ENCODE assay signal across 24 cellular contexts in genomic region chr1:210218047-210218446, GRCh38. TPM values are rescaled to one million over a fixed set of nuclear protein-coding genes. Genes with fewer than 3 reads are reported as not detected.
A peak's percentile ranks its signal among the peaks of the same experiment; 100 is the strongest.
DNase-seq lines count a peak whose midpoint lies in the region; ATAC-seq and TF ChIP-seq lines count a peak whose summit lies in the region.
"Had no signal": no experiment of that assay in that cellular context is flagged by ENCODE, and none has a peak within 500 bp of the region (broad histone marks: within the 10 kb centered on the region; RNA-seq: fewer than 3 reads in every experiment).

No MANE protein-coding gene starts in this region.

- peak; percentile 57 for DNase-seq in IMR-90
- DNase-seq in adipocyte (ENCODE audit: low read depth) = peak; percentile 45
- DNase-seq in fibroblast of peridontal ligament (ENCODE audit: extremely low read depth) = peak; percentile 29
- DNase-seq in MCF 10A (ENCODE audit: unreplicated experiment) = no peak
- DNase-seq in cardiac septum (ENCODE audit: low spot score) = no peak
- DNase-seq in PC-9 = no peak
- no peak for DNase-seq in uterus
- DNase-seq: 8988T; ACHN; BE2C; C1 segment of cervical spinal cord; CD4-positive, alpha-beta memory T cell; CD4-positive, CD25-positive, alpha-beta regulatory T cell; CD8-positive, alpha-beta memory T cell; COR-L47; DMS 273 treated with DMSO at 0.1 percent for 48 hours; DMS153; DMS53; DMS79; DND-41; EL; GF-D8 had no signal

- peaks cover 6% of the 10 kb centered on the region for H3K4me1 Mint-ChIP-seq in MCF 10A (ENCODE audit: insufficient read depth, unreplicated experiment)
- H3K4me1 Mint-ChIP-seq: CD14-positive monocyte; CD4-positive, alpha-beta memory T cell; CD4-positive, CD25-positive, alpha-beta regulatory T cell; CD8-positive, alpha-beta memory T cell had no signal

- H3K14ac ChIP-seq in IMR-90 (replicated peaks; ENCODE audit: low read depth, low read length) = no peak overlapping the region

- dilution Hi-C loops in IMR-90 (cut with HindIII; ENCODE audit: low sequenced_read_pairs, unreplicated experiment) = no loop called here

- H2BK20ac ChIP-seq in IMR-90 (ENCODE audit: low read depth, low read length) = no peak overlapping the region

- no peaks in the 10 kb centered on the region for H3K9me1 ChIP-seq in IMR-90 (ENCODE audit: insufficient read depth, low read length)

- POLR2A ChIA-PET in IMR-90 (lab: Charles Lee; ENCODE audit: unreplicated experiment) (no interaction called here), MCF 10A (lab: Yijun Ruan, JAX) (no interaction called here), PC-9 (lab: Charles Lee; ENCODE audit: unreplicated experiment) (no interaction called here)

- H3K4me3 ChIP-seq in IMR-90 (ENCODE audit: insufficient read depth, low read depth, low read length) = no peak overlapping the region
- no peak overlapping the region for H3K4me3 ChIP-seq in adipocyte (ENCODE audit: low read length)
- H3K4me3 ChIP-seq in PC-9 = no peak overlapping the region
- H3K4me3 ChIP-seq in uterus = no peak overlapping the region
- H3K4me3 ChIP-seq: BLaER1 had no signal

- no peak overlapping the region for H4K91ac ChIP-seq in IMR-90 (ENCODE audit: insufficient read depth, low read depth, low read length)

- H3K36me3 ChIP-seq in IMR-90 (ENCODE audit: control insufficient read depth, insufficient read depth, low read length) (no peaks in the 10 kb centered on the region), adipocyte (ENCODE audit: control insufficient read depth, insufficient read depth, low read length, severe bottlenecking) (no peaks in the 10 kb centered on the region), PC-9 (ENCODE audit: low read depth) (no peaks in the 10 kb centered on the region), uterus (no peaks in the 10 kb centered on the region)
- H3K36me3 ChIP-seq: BE2C, BLaER1 had no signal

- H2AK9ac ChIP-seq in IMR-90 (replicated peaks; ENCODE audit: low read depth, low read length, poor library complexity) = no peak overlapping the region

- in situ Hi-C loops in IMR-90 (cut with MboI; ENCODE audit: low sequenced_read_pairs) = no loop called here

- no peak overlapping the region for H3K18ac ChIP-seq in IMR-90 (ENCODE audit: low read depth, low read length)

- H3K4me3 Mint-ChIP-seq in MCF 10A (ENCODE audit: unreplicated experiment) = no peak overlapping the region
- H3K4me3 Mint-ChIP-seq: CD14-positive monocyte; CD4-positive, alpha-beta memory T cell; CD4-positive, CD25-positive, alpha-beta regulatory T cell; CD8-positive, alpha-beta memory T cell had no signal

- H3K79me2 ChIP-seq in PC-9 (ENCODE audit: low read depth) = no peaks in the 10 kb centered on the region

- TF ChIP-seq RAD21 in IMR-90 (IDR thresholded peaks at IDR 0.05; ENCODE audit: low read length) = no peak

- no peaks in the 10 kb centered on the region for H3K9me3 Mint-ChIP-seq in MCF 10A (ENCODE audit: unreplicated experiment)
- H3K9me3 Mint-ChIP-seq: CD4-positive, CD25-positive, alpha-beta regulatory T cell had no signal

- no peak overlapping the region for H3K23ac ChIP-seq in IMR-90 (ENCODE audit: low read depth, low read length)

- peak overlapping the region in 1 of 2 experiments; percentile 27; a peak in 1 of 4 replicates for H4K8ac ChIP-seq in IMR-90 (ENCODE audit: low read depth in 2 of 2, low read length in 2 of 2)

- H3K27me3 ChIP-seq in IMR-90 (ENCODE audit: control insufficient read depth, insufficient read depth, low read length) = peaks cover 3% of the 10 kb centered on the region
- H3K27me3 ChIP-seq in adipocyte (replicated peaks; ENCODE audit: control insufficient read depth, insufficient read depth, low read length) = peaks cover 10% of the 10 kb centered on the region
- H3K27me3 ChIP-seq in PC-9 (ENCODE audit: insufficient read depth, low read depth) = no peaks in the 10 kb centered on the region
- H3K27me3 ChIP-seq in uterus = no peaks in the 10 kb centered on the region
- H3K27me3 ChIP-seq: BE2C, BLaER1 had no signal

- H2BK120ac ChIP-seq in IMR-90 (ENCODE audit: low read depth, low read length) = no peak overlapping the region

- no peaks in the 10 kb centered on the region for H4K20me1 ChIP-seq in IMR-90 (ENCODE audit: insufficient read depth, low read length)
- no peaks in the 10 kb centered on the region for H4K20me1 ChIP-seq in PC-9 (ENCODE audit: insufficient read depth)
- H4K20me1 ChIP-seq: BLaER1 had no signal

- no peaks in the 10 kb centered on the region for H3K9me2 ChIP-seq in PC-9 (ENCODE audit: insufficient read depth)

- H3K4me1 ChIP-seq in IMR-90 (ENCODE audit: control insufficient read depth, insufficient read depth, low read length) = no peaks in the 10 kb centered on the region
- H3K4me1 ChIP-seq in adipocyte (ENCODE audit: control insufficient read depth, insufficient read depth, low read length) = no peaks in the 10 kb centered on the region
- H3K4me1 ChIP-seq in PC-9 (replicated peaks; ENCODE audit: insufficient read depth) = peaks cover 7% of the 10 kb centered on the region; the same call in 1 of the 2 replicates
- H3K4me1 ChIP-seq in uterus = no peaks in the 10 kb centered on the region
- H3K4me1 ChIP-seq: BE2C, BLaER1 had no signal

- WGBS in IMR-90 (ENCODE audit: extremely low coverage in 2 of 2, insufficient read length in 1 of 2), 2 experiments = 17% methylated on average over 2 of the region's 4 CpGs; no CpG with 5 or more reads in 1 of the 2 experiments

- H3K4me2 ChIP-seq in IMR-90 (ENCODE audit: low read depth, low read length) (no peak overlapping the region), PC-9 (no peak overlapping the region)
- H3K4me2 ChIP-seq: BLaER1 had no signal

- H3K56ac ChIP-seq in IMR-90 (ENCODE audit: extremely low read depth, insufficient read depth, low read length) = no peak overlapping the region

- H3K27me3 Mint-ChIP-seq in MCF 10A (ENCODE audit: insufficient read depth, unreplicated experiment) = peaks cover 22% of the 10 kb centered on the region

- H4K5ac ChIP-seq in IMR-90 (ENCODE audit: low read depth, low read length) = no peak overlapping the region

- H3K9ac ChIP-seq in IMR-90 (ENCODE audit: low read depth, low read length) = no peak overlapping the region
- no peak overlapping the region for H3K9ac ChIP-seq in adipocyte (ENCODE audit: low read length)
- H3K9ac ChIP-seq: BLaER1 had no signal

- no peaks in the 10 kb centered on the region for H3K79me1 ChIP-seq in IMR-90 (ENCODE audit: low read depth in 1 of 2, low read length in 2 of 2)

- TF ChIP-seq POLR2A in IMR-90 (IDR thresholded peaks at IDR 0.05; ENCODE audit: low read depth, low read length) (no peak), uterus (IDR thresholded peaks at IDR 0.05) (no peak)

- 0 out of 2 replicates have a peak overlapping the region, but pooled peaks have one; percentile 25 for H3K4ac ChIP-seq in IMR-90 (ENCODE audit: low read depth, low read length)

- no peaks in the 10 kb centered on the region for H3K9me3 ChIP-seq in IMR-90 (ENCODE audit: control insufficient read depth, insufficient read depth, low read length)
- no peaks in the 10 kb centered on the region for H3K9me3 ChIP-seq in adipocyte (ENCODE audit: control insufficient read depth, low read length)
- H3K9me3 ChIP-seq in PC-9 (ENCODE audit: insufficient read depth, low read depth) = no peaks in the 10 kb centered on the region
- H3K9me3 ChIP-seq in uterus = no peaks in the 10 kb centered on the region
- H3K9me3 ChIP-seq: BE2C, BLaER1 had no signal

- no peak overlapping the region for H2BK15ac ChIP-seq in IMR-90 (ENCODE audit: low read depth, low read length)

- H2AFZ ChIP-seq in IMR-90 (replicated peaks; ENCODE audit: low read length, poor library complexity) = no peak overlapping the region
- H2AFZ ChIP-seq in PC-9 = no peak overlapping the region

- H3F3A ChIP-seq in PC-9 (ENCODE audit: insufficient read depth, low read depth) = no peaks in the 10 kb centered on the region

- no peak overlapping the region for H3K27ac Mint-ChIP-seq in MCF 10A (ENCODE audit: low read depth, unreplicated experiment)
- H3K27ac Mint-ChIP-seq: CD14-positive monocyte; CD4-positive, alpha-beta memory T cell; CD4-positive, CD25-positive, alpha-beta regulatory T cell; CD8-positive, alpha-beta memory T cell had no signal

- peak; percentile 75 for ATAC-seq in IMR-90 (ENCODE audit: low read depth)

- H3K36me3 Mint-ChIP-seq in MCF 10A (ENCODE audit: insufficient read depth, unreplicated experiment) = no peaks in the 10 kb centered on the region
- H3K36me3 Mint-ChIP-seq: CD14-positive monocyte; CD4-positive, alpha-beta memory T cell; CD4-positive, CD25-positive, alpha-beta regulatory T cell; CD8-positive, alpha-beta memory T cell had no signal

- BruUV-seq in IMR-90 (replicated peaks; lab: Mats Ljungman, UMichigan) (no TSS peak), MCF 10A (replicated peaks; lab: Mats Ljungman, UMichigan) (no TSS peak), PC-9 (replicated peaks; lab: Mats Ljungman, UMichigan) (no TSS peak)

- CTCF ChIA-PET in IMR-90 (lab: Yijun Ruan, JAX) (no interaction called here), MCF 10A (lab: Yijun Ruan, JAX) (interaction anchor here (0.5 to 0.7 kb wide), 2 partner anchors 10 to 77 kb away, joined by 3 read pairs; no protein-coding TSS in a partner anchor), PC-9 (lab: Charles Lee) (no interaction called here)

- no peak overlapping the region for H2BK5ac ChIP-seq in IMR-90 (ENCODE audit: low read depth, low read length, poor library complexity, severe bottlenecking)

- H2AK5ac ChIP-seq in IMR-90 (ENCODE audit: low read depth, low read length) = no peak overlapping the region

- TF ChIP-seq CTCF in IMR-90 (conservative IDR thresholded peaks at IDR 0.05; ENCODE audit: low read depth, low read length) (no peak), MCF 10A (IDR thresholded peaks at IDR 0.05; ENCODE audit: unreplicated experiment) (no peak), PC-9 (conservative IDR thresholded peaks at IDR 0.05) (no peak), uterus (IDR thresholded peaks at IDR 0.05) (no peak)

- H3K27ac ChIP-seq in IMR-90 (ENCODE audit: insufficient read depth, low read length) (no peak overlapping the region), PC-9 (no peak overlapping the region), uterus (no peak overlapping the region)
- H3K27ac ChIP-seq: BLaER1 had no signal

- intact Hi-C loops in IMR-90 (cut with micrococcal nuclease) (no loop called here), MCF 10A (cut with micrococcal nuclease) (no loop called here), cardiac septum (cut with DNase I) (no loop called here), PC-9 (cut with micrococcal nuclease; ENCODE audit: unreplicated experiment) (no loop called here), uterus (cut with DNase I; ENCODE audit: low total_unique reads) (no loop called here)

TF ChIP-seq in IMR-90, 13 proteins besides CTCF, POLR2A, EP300 and RAD21 (continues in another document):
- TF ChIP-seq MXI1 (IDR thresholded peaks at IDR 0.05; ENCODE audit: borderline replicate concordance, low read depth, low read length) (no peak), CHD1 (IDR thresholded peaks at IDR 0.05; ENCODE audit: low read depth, low read length) (no peak)

RNA-seq across cellular contexts. Expression of gene SERTAD4, which starts 14.5 kb away (rescaled TPM):
- total RNA-seq in IMR-90 (2012; rRNA removed) (under 0.01 TPM in 2 replicates), MCF 10A (2022) (0.19 TPM in 1 of 2 replicates, not detected in the other), cardiac septum (3.7 TPM), PC-9 (2021) (12.9 and 22.6 TPM in 2 replicates), uterus (1 to 10 TPM; 6.4 to 8.8 (median 8.1) TPM)
- polyA plus RNA-seq in IMR-90 (2012; rRNA removed) = 0.07 and 0.22 TPM in 2 replicates
- 0.01 and 0.04 TPM in 2 replicates for polyA plus RNA-seq in IMR-90 (2012; cell fraction: cytosol; rRNA removed)
- 0.03 and 0.11 TPM in 2 replicates for polyA plus RNA-seq in IMR-90 (2012; cell fraction: nucleus; rRNA removed; ENCODE audit: low replicate concordance)
- total RNA-seq: CD4-positive, alpha-beta memory T cell; CD4-positive, CD25-positive, alpha-beta regulatory T cell; CD8-positive, alpha-beta memory T cell had no signal
- polyA plus RNA-seq: CD14-positive monocyte; CD4-positive, alpha-beta memory T cell; CD4-positive, CD25-positive, alpha-beta regulatory T cell; CD8-positive, alpha-beta memory T cell had no signal

Comparison
In these comparisons a context has a peak if more than half of its experiments do, and no peak if none do; other contexts are left out.
1. DNase-seq: peak in IMR-90 (single experiment), adipocyte (single experiment) and fibroblast of peridontal ligament (single experiment); none in MCF 10A (single experiment), cardiac septum (single experiment), PC-9 (0 of 2) and uterus (0 of 2).